Comparison of ENCODE assay signal across 15 cellular contexts in the genomic region with DNA sequence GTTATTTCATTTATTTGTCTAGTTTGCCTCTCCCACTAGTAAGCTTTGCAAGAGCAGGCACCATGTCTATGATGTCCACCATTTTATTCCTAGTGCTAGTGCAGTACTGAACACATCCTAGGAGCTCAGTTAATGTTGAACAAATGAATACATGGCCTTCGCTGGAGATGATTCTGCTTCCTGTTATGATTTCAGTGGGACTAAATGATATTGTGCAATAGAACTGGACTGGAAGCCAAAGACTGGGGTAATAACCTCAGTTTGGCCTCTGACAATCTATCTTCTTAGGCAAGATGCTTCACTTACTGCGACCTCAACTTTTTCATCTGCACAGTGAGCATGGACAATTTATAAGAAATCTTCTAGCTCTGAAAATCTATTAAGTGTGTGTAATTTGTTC.
A peak's percentile ranks its signal among the peaks of the same experiment; 100 is the strongest.
DNase-seq lines count a peak whose midpoint lies in the region; TF ChIP-seq lines count a peak whose summit lies in the region.
"Had no signal": no experiment of that assay in that cellular context is flagged by ENCODE, and none has a peak within 500 bp of the region (broad histone marks: within the 10 kb centered on the region; RNA-seq: fewer than 3 reads in every experiment).

No MANE protein-coding gene starts in this region.

- H3K27ac Mint-ChIP-seq in type B pancreatic cell, result no peak overlapping the region
- H3K27ac Mint-ChIP-seq: activated T-cell treated with anti-CD3 and anti-CD28 coated beads, Interleukin-2, amount 50 U/mL, for 72 hours; endodermal cell had no signal

- BruUV-seq in A673 (replicated peaks; lab: Mats Ljungman, UMichigan), result no TSS peak

- peaks cover 25% of the 10 kb centered on the region for H3K27me3 Mint-ChIP-seq in type B pancreatic cell

- POLR2A ChIA-PET in AG04450 (lab: Yijun Ruan, JAX) (no interaction called here), A673 (lab: Charles Lee; ENCODE audit: low non-redundant PET) (no interaction called here)

- H3K4me3 ChIP-seq in AG04450 (ENCODE audit: low read depth, low read length) (no peak overlapping the region), mesenchymal stem cell (ENCODE audit: insufficient read depth in 1 of 2, low read depth in 1 of 2, low read length in 2 of 2) (peak overlapping the region in 1 of 2 experiments; percentile 14), A673 (ENCODE audit: low read depth, low read length, poor library complexity, severe bottlenecking) (no peak overlapping the region)
- H3K4me3 ChIP-seq: smooth muscle cell had no signal

- H4K8ac ChIP-seq in mesenchymal stem cell (ENCODE audit: low read length), result no peak overlapping the region

- DNase-seq in AG04450 (ENCODE audit: low read depth, low spot score) (peak; percentile 75), RPMI7951 (ENCODE audit: low read depth) (peak; percentile 42), fibroblast of gingiva (ENCODE audit: low read depth) (peak; percentile 90), mesenchymal stem cell (peak; percentile 61), HuH-7.5 (ENCODE audit: low spot score) (no peak), A673 (ENCODE audit: low spot score) (no peak), SHP77 treated with DMSO at 0.1 percent for 48 hours (lab: John Stamatoyannopoulos, UW) (no peak), type B pancreatic cell (ENCODE audit: extremely low spot score, unreplicated experiment) (no peak)
- DNase-seq: activated CD4-positive, CD25-positive, alpha-beta regulatory T cell treated with anti-CD3 and anti-CD28 coated beads, Interleukin-2, amount 50 U/mL, for 72 hours; activated T-cell treated with anti-CD3 and anti-CD28 coated beads, Interleukin-2, amount 50 U/mL, for 72 hours; DMS53; endodermal cell; NCI-H1694 treated with DMSO at 0.1 percent for 48 hours; SK-N-SH had no signal

- H2BK120ac ChIP-seq in mesenchymal stem cell (ENCODE audit: low read depth, low read length), result no peak overlapping the region

- H2BK15ac ChIP-seq in mesenchymal stem cell (ENCODE audit: low read depth, poor library complexity, severe bottlenecking), result no peak overlapping the region

- no peak overlapping the region for H2AK5ac ChIP-seq in mesenchymal stem cell (ENCODE audit: low read length, severe bottlenecking)

- no peaks in the 10 kb centered on the region for H3K9me3 Mint-ChIP-seq in type B pancreatic cell
- H3K9me3 Mint-ChIP-seq: activated T-cell treated with anti-CD3 and anti-CD28 coated beads, Interleukin-2, amount 50 U/mL, for 72 hours; endodermal cell had no signal

- H2BK5ac ChIP-seq in mesenchymal stem cell (ENCODE audit: low read depth, low read length, poor library complexity, severe bottlenecking), result no peak overlapping the region

- no peaks in the 10 kb centered on the region for H3K79me1 ChIP-seq in mesenchymal stem cell (replicated peaks; ENCODE audit: low read length, poor library complexity, severe bottlenecking)

- H4K91ac ChIP-seq in mesenchymal stem cell (ENCODE audit: low read length), result no peak overlapping the region

- peaks cover 4% of the 10 kb centered on the region for H3K4me1 Mint-ChIP-seq in type B pancreatic cell (ENCODE audit: unreplicated experiment)
- H3K4me1 Mint-ChIP-seq: endodermal cell had no signal

- no peaks in the 10 kb centered on the region for H3K36me3 Mint-ChIP-seq in type B pancreatic cell

- CTCF ChIA-PET in AG04450 (lab: Charles Lee) (interaction anchor here (1.4 kb wide), 1 partner anchor 129 kb away, joined by 3 read pairs; no protein-coding TSS in a partner anchor), A673 (lab: Charles Lee) (no interaction called here)

- WGBS in mesenchymal stem cell, result 30% methylated on average over 1 of the region's 2 CpGs

- H3K27ac ChIP-seq in AG04450 (ENCODE audit: low read depth, low read length) (peak overlapping the region; percentile 68), mesenchymal stem cell (ENCODE audit: low read length, poor library complexity, severe bottlenecking) (no peak overlapping the region), A673 (ENCODE audit: low read depth, low read length, poor library complexity, severe bottlenecking) (no peak overlapping the region)

- no peaks in the 10 kb centered on the region for H3K36me3 ChIP-seq in mesenchymal stem cell (ENCODE audit: control insufficient read depth in 1 of 2, insufficient read depth in 2 of 2, low read depth in 1 of 2, low read length in 2 of 2)
- H3K36me3 ChIP-seq in A673 (ENCODE audit: insufficient read depth, low read length, poor library complexity, severe bottlenecking), result no peaks in the 10 kb centered on the region

- no peak overlapping the region for H2BK12ac ChIP-seq in mesenchymal stem cell (ENCODE audit: low read length in 2 of 2)

- intact Hi-C loops in A673 (cut with micrococcal nuclease; ENCODE audit: unreplicated experiment), result loop anchor here (10.0 kb wide), 1 partner anchor 410 kb away; no protein-coding TSS in a partner anchor

- peak overlapping the region; percentile 40 for H3K9ac ChIP-seq in mesenchymal stem cell (ENCODE audit: low read length)
- H3K9ac ChIP-seq: SK-N-SH had no signal

- H3K18ac ChIP-seq in mesenchymal stem cell (ENCODE audit: low read depth in 1 of 2, low read length in 2 of 2), result no peak overlapping the region

- TF ChIP-seq CTCF in AG04450 (IDR thresholded peaks at IDR 0.05; ENCODE audit: low read depth, low read length) (no peak), A673 (conservative IDR thresholded peaks at IDR 0.05; ENCODE audit: low read depth, low read length) (no peak), type B pancreatic cell (conservative IDR thresholded peaks at IDR 0.05) (no peak)

- no peak overlapping the region for H3K4me2 ChIP-seq in mesenchymal stem cell (ENCODE audit: low read length, poor library complexity, severe bottlenecking)
- H3K4me2 ChIP-seq: SK-N-SH, smooth muscle cell had no signal

- H3K9me3 ChIP-seq in AG04450 (ENCODE audit: control insufficient read depth, insufficient read depth, low read length) (no peaks in the 10 kb centered on the region), mesenchymal stem cell (ENCODE audit: control insufficient read depth, low read length) (no peaks in the 10 kb centered on the region), A673 (ENCODE audit: low read depth, low read length, poor library complexity, severe bottlenecking) (no peaks in the 10 kb centered on the region)
- H3K9me3 ChIP-seq: SK-N-SH had no signal

- H3K27me3 ChIP-seq in AG04450 (ENCODE audit: control insufficient read depth, insufficient read depth, low read length) (no peaks in the 10 kb centered on the region), mesenchymal stem cell (ENCODE audit: control insufficient read depth in 1 of 2, insufficient read depth in 1 of 2, low read length in 2 of 2) (no peaks in the 10 kb centered on the region), A673 (replicated peaks; ENCODE audit: insufficient read depth, low read depth, low read length, poor library complexity) (no peaks in the 10 kb centered on the region)

- no peak overlapping the region for H2AFZ ChIP-seq in mesenchymal stem cell (ENCODE audit: low read depth, low read length)

- H3K4ac ChIP-seq in mesenchymal stem cell (ENCODE audit: low read depth in 1 of 2, low read length in 2 of 2), result no peak overlapping the region

- H3K4me3 Mint-ChIP-seq in type B pancreatic cell, result no peak overlapping the region
- H3K4me3 Mint-ChIP-seq: activated T-cell treated with anti-CD3 and anti-CD28 coated beads, Interleukin-2, amount 50 U/mL, for 72 hours; endodermal cell had no signal

- no peak overlapping the region for H3K14ac ChIP-seq in mesenchymal stem cell (ENCODE audit: low read length in 2 of 2)

- no peak overlapping the region for H3K23ac ChIP-seq in mesenchymal stem cell (ENCODE audit: low read length in 2 of 2)

- no peaks in the 10 kb centered on the region for H3K4me1 ChIP-seq in mesenchymal stem cell (ENCODE audit: control insufficient read depth, insufficient read depth, low read depth, low read length)
- H3K4me1 ChIP-seq in A673 (ENCODE audit: insufficient read depth, low read length, poor library complexity, severe bottlenecking), result peaks cover 18% of the 10 kb centered on the region

Comparison
In these comparisons a context has a peak if more than half of its experiments do, and no peak if none do; other contexts are left out.
1. DNase-seq: peak in AG04450 (single experiment), RPMI7951 (single experiment), fibroblast of gingiva (single experiment) and mesenchymal stem cell (single experiment); none in HuH-7.5 (single experiment), A673 (single experiment), SHP77 treated with DMSO at 0.1 percent for 48 hours (single experiment) and type B pancreatic cell (single experiment).